16 cellular contexts compared by ENCODE assay signal in genomic region chr16:17230932-17231581, GRCh38.
DNase-seq lines count a peak whose midpoint lies in the region; ATAC-seq and TF ChIP-seq lines count a peak whose summit lies in the region.
"Had no signal": no experiment of that assay in that cellular context is flagged by ENCODE, and none has a peak within 500 bp of the region (broad histone marks: within the 10 kb centered on the region; RNA-seq: fewer than 3 reads in every experiment).

No MANE protein-coding gene starts in this region.

- H3K4me2 ChIP-seq in GM23338: no peak overlapping the region
- H3K4me2 ChIP-seq: PC-9 had no signal

- H3K27ac Mint-ChIP-seq in stimulated activated naive CD8-positive, alpha-beta T cell treated with anti-CD3 and anti-CD28 coated beads, Interleukin-15, amount 100 ng/mL, for 72 hours: peak overlapping the region in 1 of 2 donors; percentile 74
- no peak overlapping the region for H3K27ac Mint-ChIP-seq in GM23338
- no peak overlapping the region for H3K27ac Mint-ChIP-seq in activated CD4-positive, alpha-beta memory T cell treated with anti-CD3 and anti-CD28 coated beads, Interleukin-2, amount 10 ng/mL, durations not matched to agents 7 days and 5 days
- H3K27ac Mint-ChIP-seq: HFFc6 had no signal

- no peak overlapping the region for H3K4me3 Mint-ChIP-seq in stimulated activated naive CD8-positive, alpha-beta T cell treated with anti-CD3 and anti-CD28 coated beads, Interleukin-15, amount 100 ng/mL, for 72 hours
- no peak overlapping the region for H3K4me3 Mint-ChIP-seq in GM23338
- H3K4me3 Mint-ChIP-seq in activated CD4-positive, alpha-beta memory T cell treated with anti-CD3 and anti-CD28 coated beads, Interleukin-2, amount 10 ng/mL, durations not matched to agents 7 days and 5 days: no peak overlapping the region
- H3K4me3 Mint-ChIP-seq: HFFc6 had no signal

- H2AFZ ChIP-seq in GM23338: no peak overlapping the region
- H2AFZ ChIP-seq: PC-9 had no signal

- no peaks in the 10 kb centered on the region; the same call in 1 of the 2 replicates for H3K79me2 ChIP-seq in GM23338 (replicated peaks; ENCODE audit: insufficient read depth)

- DNase-seq in stimulated activated naive CD8-positive, alpha-beta T cell treated with anti-CD3 and anti-CD28 coated beads, Interleukin-15, amount 100 ng/mL, for 72 hours: no peak
- no peak for DNase-seq in stimulated activated naive CD8-positive, alpha-beta T cell treated with anti-CD3 and anti-CD28 coated beads, Interleukin-15, Interleukin-2, amounts not matched to agents 100 U/mL and 50 U/mL, for 24 hours
- DNase-seq in GM23338 (ENCODE audit: low spot score) (no peak), GM10248 (ENCODE audit: extremely low spot score) (no peak), NCI-H446 treated with DMSO at 0.1 percent for 48 hours (lab: John Stamatoyannopoulos, UW) (no peak)
- DNase-seq in activated CD4-positive, alpha-beta memory T cell treated with anti-CD3 and anti-CD28 coated beads, Interleukin-2, amount 10 ng/mL, durations not matched to agents 7 days and 5 days: peak; percentile 19
- DNase-seq: DMS53, HFFc6, NCI-H1092, NCI-H146, NCI-H2081, NCI-H510A, NCI-H774, PC-9 had no signal

- no peak overlapping the region for H3K27ac ChIP-seq in GM23338 (ENCODE audit: low read depth)
- H3K27ac ChIP-seq: PC-9, SJSA1 had no signal

- H3K9me3 Mint-ChIP-seq in stimulated activated naive CD8-positive, alpha-beta T cell treated with anti-CD3 and anti-CD28 coated beads, Interleukin-15, amount 100 ng/mL, for 72 hours: no peaks in the 10 kb centered on the region
- H3K9me3 Mint-ChIP-seq in GM23338: no peaks in the 10 kb centered on the region
- no peaks in the 10 kb centered on the region for H3K9me3 Mint-ChIP-seq in activated CD4-positive, alpha-beta memory T cell treated with anti-CD3 and anti-CD28 coated beads, Interleukin-2, amount 10 ng/mL, durations not matched to agents 7 days and 5 days
- H3K9me3 Mint-ChIP-seq: HFFc6 had no signal

- H3K27me3 Mint-ChIP-seq in stimulated activated naive CD8-positive, alpha-beta T cell treated with anti-CD3 and anti-CD28 coated beads, Interleukin-15, amount 100 ng/mL, for 72 hours: no peaks in the 10 kb centered on the region
- H3K27me3 Mint-ChIP-seq in GM23338 (ENCODE audit: insufficient read depth, low read depth, poor library complexity): peaks cover 2% of the 10 kb centered on the region
- no peaks in the 10 kb centered on the region for H3K27me3 Mint-ChIP-seq in activated CD4-positive, alpha-beta memory T cell treated with anti-CD3 and anti-CD28 coated beads, Interleukin-2, amount 10 ng/mL, durations not matched to agents 7 days and 5 days

- POLR2A ChIA-PET in activated CD4-positive, alpha-beta memory T cell treated with anti-CD3 and anti-CD28 coated beads, Interleukin-2, amount 10 ng/mL, durations not matched to agents 7 days and 5 days (lab: Charles Lee): no interaction called here
- POLR2A ChIA-PET in GM10248 (lab: Yijun Ruan, JAX): no interaction called here

- peaks cover 16% of the 10 kb centered on the region for H3K4me1 Mint-ChIP-seq in stimulated activated naive CD8-positive, alpha-beta T cell treated with anti-CD3 and anti-CD28 coated beads, Interleukin-15, amount 100 ng/mL, for 72 hours
- H3K4me1 Mint-ChIP-seq in GM23338: peaks cover 8% of the 10 kb centered on the region
- H3K4me1 Mint-ChIP-seq in activated CD4-positive, alpha-beta memory T cell treated with anti-CD3 and anti-CD28 coated beads, Interleukin-2, amount 10 ng/mL, durations not matched to agents 7 days and 5 days: no peaks in the 10 kb centered on the region

- ATAC-seq in stimulated activated naive CD8-positive, alpha-beta T cell treated with anti-CD3 and anti-CD28 coated beads, Interleukin-15, amount 100 ng/mL, for 72 hours: peak; percentile 50
- ATAC-seq in stimulated activated naive CD8-positive, alpha-beta T cell treated with anti-CD3 and anti-CD28 coated beads, Interleukin-15, Interleukin-2, amounts not matched to agents 100 U/mL and 50 U/mL, for 24 hours: no peak
- ATAC-seq in GM23338 (no peak), GM19324 (IDR thresholded peaks at IDR 0.05; ENCODE audit: low FRiP score, unreplicated experiment) (no peak)

- TF ChIP-seq CTCF in GM23338 (conservative IDR thresholded peaks at IDR 0.05; ENCODE audit: low read depth in 2 of 2): peak; percentile 11 to 31; a peak in 1 of 4 replicates
- TF ChIP-seq CTCF in GM10248 (IDR thresholded peaks at IDR 0.05; ENCODE audit: control extremely low read depth, extremely low read depth, low read depth, missing control alignments): no peak

- H3K36me3 Mint-ChIP-seq in GM23338 (ENCODE audit: low read depth): no peaks in the 10 kb centered on the region; the same call in 2 of the 3 replicates
- H3K36me3 Mint-ChIP-seq in activated CD4-positive, alpha-beta memory T cell treated with anti-CD3 and anti-CD28 coated beads, Interleukin-2, amount 10 ng/mL, durations not matched to agents 7 days and 5 days (ENCODE audit: low read depth): peaks cover 7% of the 10 kb centered on the region

- peaks cover 18% of the 10 kb centered on the region for H4K20me1 ChIP-seq in GM23338 (replicated peaks; ENCODE audit: insufficient read depth)

- no peaks in the 10 kb centered on the region for H3K27me3 ChIP-seq in GM23338 (ENCODE audit: insufficient read depth)
- H3K27me3 ChIP-seq: SJSA1 had no signal

- H3F3A ChIP-seq in GM23338 (replicated peaks; ENCODE audit: low read depth): no peaks in the 10 kb centered on the region

- H3K36me3 ChIP-seq in GM23338 (ENCODE audit: insufficient read depth): no peaks in the 10 kb centered on the region
- H3K36me3 ChIP-seq: SJSA1 had no signal

- H3K4me1 ChIP-seq in GM23338 (ENCODE audit: insufficient read depth): peaks cover 3% of the 10 kb centered on the region; the same call in 1 of the 2 replicates
- H3K4me1 ChIP-seq: SJSA1 had no signal

- no peak overlapping the region for H3K4me3 ChIP-seq in GM23338
- H3K4me3 ChIP-seq: PC-9, SJSA1 had no signal

- H3K9me2 ChIP-seq in GM23338 (ENCODE audit: insufficient read depth): no peaks in the 10 kb centered on the region

- CTCF ChIA-PET in activated CD4-positive, alpha-beta memory T cell treated with anti-CD3 and anti-CD28 coated beads, Interleukin-2, amount 10 ng/mL, durations not matched to agents 7 days and 5 days (lab: Charles Lee): interaction anchor here (1.0 kb wide), 1 partner anchor 348 kb away, joined by 4 read pairs; no protein-coding TSS in a partner anchor
- CTCF ChIA-PET in GM10248 (lab: Yijun Ruan, JAX): interaction anchor here (0.8 to 1.3 kb wide), 2 partner anchors 11 to 19 kb away, joined by 3 to 4 read pairs; no protein-coding TSS in a partner anchor

TF ChIP-seq in GM23338, 12 proteins besides CTCF, POLR2A, EP300 and RAD21 (continues in another document):
- TF ChIP-seq ZNF331 (CRISPR knock-in tag; IDR thresholded peaks at IDR 0.05; ENCODE audit: low read depth) (no peak), ZNF462 (CRISPR knock-in tag; IDR thresholded peaks at IDR 0.05) (no peak)
